8 cellular contexts compared by ENCODE assay signal in genomic region chr1:120176092-120176855, GRCh38. TPM values are rescaled to one million over a fixed set of nuclear protein-coding genes. Genes with fewer than 3 reads are reported as not detected.
DNase-seq lines count a peak whose midpoint lies in the region; ATAC-seq and TF ChIP-seq lines count a peak whose summit lies in the region.

Gene SEC22B, minus strand, starts transcription at chr1:120176520. Its CDS starts 139 bp downstream, at chr1:120176381.

- H3K4me3 ChIP-seq in KMS-11 (IDR thresholded peaks at IDR 0.05; ENCODE audit: insufficient read depth, low read depth, low read length), result peak within 1 kb of the TSS; percentile 24
- peak within 1 kb of the TSS; percentile 76 to 100 for H3K4me3 ChIP-seq in Panc1 (ENCODE audit: low read depth in 2 of 2, low read length in 2 of 2)
- peak within 1 kb of the TSS; percentile 81 to 90 (median 86) for H3K4me3 ChIP-seq in esophagus muscularis mucosa
- H3K4me3 ChIP-seq in muscle layer of duodenum (ENCODE audit: low read depth in 1 of 2, low read length in 2 of 2), result peak within 1 kb of the TSS; percentile 71 to 88

- peaks cover 7% of the 10 kb centered on the region; the same call in 1 of the 2 replicates for H3K79me2 ChIP-seq in KMS-11 (ENCODE audit: insufficient read depth, low read depth)

- peak; percentile 91 for DNase-seq in DMS79 (lab: John Stamatoyannopoulos, UW)
- DNase-seq in Panc1 (ENCODE audit: low read depth, low spot score), result peak; percentile 93
- peak; percentile 73 for DNase-seq in activated T-cell treated with anti-CD3 and anti-CD28 coated beads, Interleukin-2, amount 50 U/mL, for 4 hours
- peak; percentile 96 for DNase-seq in esophagus muscularis mucosa (ENCODE audit: extremely low spot score)
- peak; percentile 72 for DNase-seq in stimulated activated CD8-positive, alpha-beta memory T cell treated with anti-CD3 and anti-CD28 coated beads, Interleukin-7, amount 100 ng/mL, for 24 hours (ENCODE audit: low read depth)

- peak within 1 kb of the TSS; percentile 22 for H3K4me2 ChIP-seq in KMS-11

- no peaks in the 10 kb centered on the region for H4K20me1 ChIP-seq in KMS-11 (ENCODE audit: insufficient read depth)

- CTCF ChIA-PET in Panc1 (lab: Charles Lee), result interaction anchor here (0.6 kb wide), 1 partner anchor 563 kb away, joined by 15 read pairs; no protein-coding TSS in a partner anchor

- peak within 1 kb of the TSS; percentile 96 for H3K4me3 Mint-ChIP-seq in activated T-cell treated with anti-CD3 and anti-CD28 coated beads, Interleukin-2, amount 50 U/mL, for 4 hours

- no TSS peak for BruUV-seq in Panc1 (replicated peaks; lab: Mats Ljungman, UMichigan)

- no peaks in the 10 kb centered on the region for H3K36me3 ChIP-seq in KMS-11 (ENCODE audit: insufficient read depth)
- H3K36me3 ChIP-seq in Panc1 (ENCODE audit: control insufficient read depth, insufficient read depth, low read length), result peaks cover 5% of the 10 kb centered on the region; the same call in 1 of the 2 replicates
- no peaks in the 10 kb centered on the region for H3K36me3 ChIP-seq in esophagus muscularis mucosa
- no peaks in the 10 kb centered on the region for H3K36me3 ChIP-seq in muscle layer of duodenum (ENCODE audit: control insufficient read depth in 1 of 2, insufficient read depth in 2 of 2, low read length in 2 of 2)

- no peak for TF ChIP-seq EP300 in esophagus muscularis mucosa (IDR thresholded peaks at IDR 0.05)

- H3K36me3 Mint-ChIP-seq in activated T-cell treated with anti-CD3 and anti-CD28 coated beads, Interleukin-2, amount 50 U/mL, for 4 hours (ENCODE audit: insufficient read depth), result peaks cover 5% of the 10 kb centered on the region

- POLR2A ChIA-PET in Panc1 (lab: Charles Lee), result no interaction called here

- no peak for TF ChIP-seq CTCF in KMS-11 (conservative IDR thresholded peaks at IDR 0.05; ENCODE audit: low read depth, low read length)
- TF ChIP-seq CTCF in Panc1 (IDR thresholded peaks at IDR 0.05), result no peak
- TF ChIP-seq CTCF in esophagus muscularis mucosa (IDR thresholded peaks at IDR 0.05), result no peak

- ATAC-seq in GM21786 (IDR thresholded peaks at IDR 0.05; ENCODE audit: unreplicated experiment), result peak; percentile 99
- peak; percentile 97 for ATAC-seq in Panc1
- ATAC-seq in activated T-cell treated with anti-CD3 and anti-CD28 coated beads, Interleukin-2, amount 50 U/mL, for 4 hours, result peak; percentile 100

- in situ Hi-C loops in Panc1 (cut with HindIII; ENCODE audit: low pct_unique_long_range_greater_than_20kb, low sequenced_read_pairs), result no loop called here

- H3K27me3 ChIP-seq in KMS-11 (ENCODE audit: insufficient read depth, low read depth) (no peaks in the 10 kb centered on the region), Panc1 (ENCODE audit: control insufficient read depth, insufficient read depth, low read length) (no peaks in the 10 kb centered on the region), esophagus muscularis mucosa (no peaks in the 10 kb centered on the region), muscle layer of duodenum (ENCODE audit: low read depth, low read length) (no peaks in the 10 kb centered on the region)

- intact Hi-C loops in Panc1 (cut with micrococcal nuclease; ENCODE audit: unreplicated experiment), result no loop called here
- intact Hi-C loops in esophagus muscularis mucosa (cut with DNase I), result no loop called here

- H3K9me3 Mint-ChIP-seq in activated T-cell treated with anti-CD3 and anti-CD28 coated beads, Interleukin-2, amount 50 U/mL, for 4 hours, result no peaks in the 10 kb centered on the region

- peak within 1 kb of the TSS; percentile 47 for H2AFZ ChIP-seq in KMS-11 (ENCODE audit: low read depth)

- peaks cover 2% of the 10 kb centered on the region for H3K27me3 Mint-ChIP-seq in activated T-cell treated with anti-CD3 and anti-CD28 coated beads, Interleukin-2, amount 50 U/mL, for 4 hours (ENCODE audit: low read depth)

- peak; percentile 92 for TF ChIP-seq POLR2A in esophagus muscularis mucosa (IDR thresholded peaks at IDR 0.05; ENCODE audit: low read depth)

- H3K9ac ChIP-seq in KMS-11, result peak within 1 kb of the TSS; percentile 69; the same call in 1 of the 2 replicates

- H3K27ac ChIP-seq in KMS-11 (peak within 1 kb of the TSS; percentile 70), Panc1 (ENCODE audit: low read length) (peak within 1 kb of the TSS; percentile 99), esophagus muscularis mucosa (replicated peaks in 1 of 4) (peak within 1 kb of the TSS; percentile 89 to 91 (median 90)), muscle layer of duodenum (ENCODE audit: low read length) (peak within 1 kb of the TSS; percentile 98)

- H3K4me1 Mint-ChIP-seq in activated T-cell treated with anti-CD3 and anti-CD28 coated beads, Interleukin-2, amount 50 U/mL, for 4 hours (ENCODE audit: low read depth), result peaks cover 10% of the 10 kb centered on the region

- H3K9me3 ChIP-seq in Panc1 (ENCODE audit: control insufficient read depth, insufficient read depth, low read depth, low read length) (no peaks in the 10 kb centered on the region), esophagus muscularis mucosa (no peaks in the 10 kb centered on the region), muscle layer of duodenum (ENCODE audit: control insufficient read depth in 1 of 2, low read length in 2 of 2) (no peaks in the 10 kb centered on the region)

- 4% methylated on average over 24 of the region's 39 CpGs for whole genome bisulfite sequencing in esophagus muscularis mucosa

- H3K4me1 ChIP-seq in KMS-11 (ENCODE audit: low read depth, poor library complexity, severe bottlenecking) (no peaks in the 10 kb centered on the region), Panc1 (ENCODE audit: control insufficient read depth, insufficient read depth, low read length) (peaks cover 8% of the 10 kb centered on the region), esophagus muscularis mucosa (peaks cover 14 to 37% (median 18%) of the 10 kb centered on the region in 4 donors), muscle layer of duodenum (ENCODE audit: control insufficient read depth in 1 of 2, insufficient read depth in 2 of 2, low read length in 2 of 2) (peaks cover 0 to 5% of the 10 kb centered on the region in 2 donors)

RNA-seq across cellular contexts. Expression of gene SEC22B, which starts in this region (rescaled TPM):
- total RNA-seq in Panc1 (2021; ENCODE audit: unreplicated experiment), result 23.7 TPM
- 11.8 TPM for polyA plus RNA-seq in Panc1 (2012; ENCODE audit: insufficient read length)
- 10 to 100 TPM; 19.8 to 22.6 (median 20.2) TPM for total RNA-seq in activated T-cell treated with anti-CD3 and anti-CD28 coated beads, Interleukin-2, amount 50 U/mL, for 4 hours
- total RNA-seq in esophagus muscularis mucosa, result 10 to 100 TPM; 20.7 to 24.9 (median 22.4) TPM

Comparison
In these comparisons a context has a peak if more than half of its experiments do, and no peak if none do; other contexts are left out.
1. Peak in every context shown above with its lines: DNase-seq, ATAC-seq, H3K4me3 ChIP-seq and H3K27ac ChIP-seq.
2. H3K4me3 ChIP-seq: peak in every context shown above with its lines; median percentile 88 in Panc1; 86 in esophagus muscularis mucosa; 80 in muscle layer of duodenum; 24 in KMS-11.